Comparison of ENCODE assay signal across 23 cellular contexts in the genomic region with DNA sequence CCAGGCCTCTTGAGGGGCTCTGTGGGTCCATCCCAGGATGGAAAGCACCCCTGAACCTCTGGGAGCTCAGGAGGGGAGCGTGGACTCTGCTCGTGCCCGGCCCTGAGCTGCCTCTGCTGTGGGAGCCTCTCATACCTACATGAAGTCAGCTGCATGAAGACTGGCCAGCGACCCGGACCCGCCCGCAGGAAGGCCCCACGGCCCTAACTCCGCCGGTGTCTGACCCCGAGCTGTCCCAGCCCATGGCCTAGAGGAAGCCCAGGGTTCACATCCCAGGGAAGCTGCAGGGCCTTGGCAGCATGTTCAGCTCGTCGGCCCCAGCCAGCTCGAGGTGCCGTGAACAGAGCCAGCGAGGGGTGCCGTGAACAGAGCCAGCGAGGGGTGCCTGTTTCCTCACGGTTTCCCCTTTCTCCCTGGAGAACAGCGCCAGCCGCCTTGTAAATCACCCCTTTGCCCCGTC.
DNase-seq lines count a peak whose midpoint lies in the region; ATAC-seq and TF ChIP-seq lines count a peak whose summit lies in the region.
"Had no signal": no experiment of that assay in that cellular context is flagged by ENCODE, and none has a peak within 500 bp of the region (broad histone marks: within the 10 kb centered on the region; RNA-seq: fewer than 3 reads in every experiment).

No MANE protein-coding gene starts in this region.

- H3K4me3 ChIP-seq in tibial artery: no peak overlapping the region
- H3K4me3 ChIP-seq: SJCRH30 had no signal

- no peak for TF ChIP-seq CTCF in tibial artery (IDR thresholded peaks at IDR 0.05)

- intact Hi-C loops in Right ventricle myocardium inferior (cut with DNase I) (no loop called here), cardiac septum (cut with DNase I) (no loop called here), tibial artery (cut with DNase I; ENCODE audit: low total_unique reads) (loop anchor here (5.0 kb wide), 1 partner anchor 36 kb away; no protein-coding TSS in a partner anchor)

- H3K27me3 ChIP-seq in layer of hippocampus (ENCODE audit: control insufficient read depth, insufficient read depth, low read length) (peaks cover 2% of the 10 kb centered on the region), tibial artery (no peaks in the 10 kb centered on the region)
- H3K27me3 ChIP-seq: SJCRH30 had no signal

- H3K27ac ChIP-seq in cingulate gyrus (ENCODE audit: low read depth, low read length) (peak overlapping the region; percentile 39), layer of hippocampus (ENCODE audit: low read depth, low read length) (peak overlapping the region; percentile 75), tibial artery (peak overlapping the region; percentile 81 to 83)
- H3K27ac ChIP-seq: 22Rv1, SJCRH30 had no signal

- H3K36me3 ChIP-seq in tibial artery: no peaks in the 10 kb centered on the region
- H3K36me3 ChIP-seq: SJCRH30 had no signal

- ATAC-seq in Right ventricle myocardium inferior: no peak
- no peak for ATAC-seq in GM18858 (IDR thresholded peaks at IDR 0.05; ENCODE audit: unreplicated experiment)
- ATAC-seq: CD8-positive, alpha-beta T cell; Panc1 had no signal

- H3K9me3 ChIP-seq in tibial artery: no peaks in the 10 kb centered on the region
- H3K9me3 ChIP-seq: SJCRH30 had no signal

- in situ Hi-C loops in ACHN (cut with HindIII; ENCODE audit: low pct_ligation_motif_present, low pct_unique_long_range_greater_than_20kb, low sequenced_read_pairs): no loop called here

- H3K4me1 ChIP-seq in tibial artery: peaks cover 0 to 70% (median 33%) of the 10 kb centered on the region in 4 donors
- H3K4me1 ChIP-seq: SJCRH30 had no signal

- DNase-seq in Right ventricle myocardium inferior (ENCODE audit: missing footprints) (peak; percentile 63), cardiac septum (ENCODE audit: low spot score) (no peak), tibial artery (no peak), ACHN (no peak), COR-L47 (lab: John Stamatoyannopoulos, UW) (no peak)
- DNase-seq: AML-193; Calu3; DMS153; Kasumi-1; NCI-H1694; NCI-H2081; NCI-H2171; NCI-H345; NCI-H524; NCI-H774; NK-92 treated with Interleukin-12 subunit alpha and Interleukin-12 subunit beta, amount 100 ng/mL, for 24 hours; SJCRH30 had no signal
